Comparison of ENCODE assay signal across 1 cellular context in the genomic region with DNA sequence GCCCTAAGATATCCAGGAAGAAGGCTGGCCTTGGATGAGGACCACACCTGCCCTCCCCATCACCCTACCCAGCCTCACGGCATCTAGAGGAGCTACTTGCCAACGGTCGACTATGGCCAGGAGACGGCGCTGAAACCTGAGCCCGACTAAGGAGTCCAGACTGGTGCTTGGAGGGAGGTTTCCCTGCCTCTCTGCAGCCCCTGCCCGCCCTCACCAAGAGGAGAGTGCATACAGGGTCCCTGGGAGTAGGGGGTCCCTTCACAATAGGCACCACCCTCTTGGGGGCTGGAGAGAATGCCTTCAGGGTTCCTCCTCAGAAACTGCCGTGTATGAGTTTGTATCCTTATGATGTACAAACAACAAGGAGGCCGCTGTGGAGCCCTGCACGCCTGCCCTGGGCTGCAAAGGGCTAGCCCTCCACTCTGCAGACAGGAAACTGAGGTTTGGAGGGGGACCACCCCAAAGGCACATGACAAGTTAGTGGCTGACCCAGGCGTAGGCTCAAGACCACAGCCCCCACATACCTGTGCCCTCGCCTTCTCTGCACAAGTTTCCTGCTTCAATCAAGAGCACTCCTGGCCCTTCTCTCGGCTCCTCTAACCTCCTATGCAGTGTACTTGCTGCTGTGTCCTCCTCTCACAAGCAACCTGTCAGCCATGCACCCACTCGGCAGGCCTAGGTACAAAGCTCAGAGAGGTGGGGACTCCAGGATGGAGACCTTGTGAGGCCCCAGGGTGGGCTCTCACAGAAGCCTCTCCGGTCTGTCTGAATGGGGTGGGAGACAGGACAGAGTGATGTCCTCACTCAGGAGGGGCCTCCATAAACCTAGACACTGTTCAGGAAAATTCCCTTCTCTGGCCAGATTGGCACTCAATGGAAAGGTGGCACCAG.
TF ChIP-seq lines count a peak whose summit lies in the region.

No MANE protein-coding gene starts in this region.

TF ChIP-seq in GM23338, 12 proteins besides CTCF, POLR2A, EP300 and RAD21 (continued from another document):
- TF ChIP-seq, protein P1, sequence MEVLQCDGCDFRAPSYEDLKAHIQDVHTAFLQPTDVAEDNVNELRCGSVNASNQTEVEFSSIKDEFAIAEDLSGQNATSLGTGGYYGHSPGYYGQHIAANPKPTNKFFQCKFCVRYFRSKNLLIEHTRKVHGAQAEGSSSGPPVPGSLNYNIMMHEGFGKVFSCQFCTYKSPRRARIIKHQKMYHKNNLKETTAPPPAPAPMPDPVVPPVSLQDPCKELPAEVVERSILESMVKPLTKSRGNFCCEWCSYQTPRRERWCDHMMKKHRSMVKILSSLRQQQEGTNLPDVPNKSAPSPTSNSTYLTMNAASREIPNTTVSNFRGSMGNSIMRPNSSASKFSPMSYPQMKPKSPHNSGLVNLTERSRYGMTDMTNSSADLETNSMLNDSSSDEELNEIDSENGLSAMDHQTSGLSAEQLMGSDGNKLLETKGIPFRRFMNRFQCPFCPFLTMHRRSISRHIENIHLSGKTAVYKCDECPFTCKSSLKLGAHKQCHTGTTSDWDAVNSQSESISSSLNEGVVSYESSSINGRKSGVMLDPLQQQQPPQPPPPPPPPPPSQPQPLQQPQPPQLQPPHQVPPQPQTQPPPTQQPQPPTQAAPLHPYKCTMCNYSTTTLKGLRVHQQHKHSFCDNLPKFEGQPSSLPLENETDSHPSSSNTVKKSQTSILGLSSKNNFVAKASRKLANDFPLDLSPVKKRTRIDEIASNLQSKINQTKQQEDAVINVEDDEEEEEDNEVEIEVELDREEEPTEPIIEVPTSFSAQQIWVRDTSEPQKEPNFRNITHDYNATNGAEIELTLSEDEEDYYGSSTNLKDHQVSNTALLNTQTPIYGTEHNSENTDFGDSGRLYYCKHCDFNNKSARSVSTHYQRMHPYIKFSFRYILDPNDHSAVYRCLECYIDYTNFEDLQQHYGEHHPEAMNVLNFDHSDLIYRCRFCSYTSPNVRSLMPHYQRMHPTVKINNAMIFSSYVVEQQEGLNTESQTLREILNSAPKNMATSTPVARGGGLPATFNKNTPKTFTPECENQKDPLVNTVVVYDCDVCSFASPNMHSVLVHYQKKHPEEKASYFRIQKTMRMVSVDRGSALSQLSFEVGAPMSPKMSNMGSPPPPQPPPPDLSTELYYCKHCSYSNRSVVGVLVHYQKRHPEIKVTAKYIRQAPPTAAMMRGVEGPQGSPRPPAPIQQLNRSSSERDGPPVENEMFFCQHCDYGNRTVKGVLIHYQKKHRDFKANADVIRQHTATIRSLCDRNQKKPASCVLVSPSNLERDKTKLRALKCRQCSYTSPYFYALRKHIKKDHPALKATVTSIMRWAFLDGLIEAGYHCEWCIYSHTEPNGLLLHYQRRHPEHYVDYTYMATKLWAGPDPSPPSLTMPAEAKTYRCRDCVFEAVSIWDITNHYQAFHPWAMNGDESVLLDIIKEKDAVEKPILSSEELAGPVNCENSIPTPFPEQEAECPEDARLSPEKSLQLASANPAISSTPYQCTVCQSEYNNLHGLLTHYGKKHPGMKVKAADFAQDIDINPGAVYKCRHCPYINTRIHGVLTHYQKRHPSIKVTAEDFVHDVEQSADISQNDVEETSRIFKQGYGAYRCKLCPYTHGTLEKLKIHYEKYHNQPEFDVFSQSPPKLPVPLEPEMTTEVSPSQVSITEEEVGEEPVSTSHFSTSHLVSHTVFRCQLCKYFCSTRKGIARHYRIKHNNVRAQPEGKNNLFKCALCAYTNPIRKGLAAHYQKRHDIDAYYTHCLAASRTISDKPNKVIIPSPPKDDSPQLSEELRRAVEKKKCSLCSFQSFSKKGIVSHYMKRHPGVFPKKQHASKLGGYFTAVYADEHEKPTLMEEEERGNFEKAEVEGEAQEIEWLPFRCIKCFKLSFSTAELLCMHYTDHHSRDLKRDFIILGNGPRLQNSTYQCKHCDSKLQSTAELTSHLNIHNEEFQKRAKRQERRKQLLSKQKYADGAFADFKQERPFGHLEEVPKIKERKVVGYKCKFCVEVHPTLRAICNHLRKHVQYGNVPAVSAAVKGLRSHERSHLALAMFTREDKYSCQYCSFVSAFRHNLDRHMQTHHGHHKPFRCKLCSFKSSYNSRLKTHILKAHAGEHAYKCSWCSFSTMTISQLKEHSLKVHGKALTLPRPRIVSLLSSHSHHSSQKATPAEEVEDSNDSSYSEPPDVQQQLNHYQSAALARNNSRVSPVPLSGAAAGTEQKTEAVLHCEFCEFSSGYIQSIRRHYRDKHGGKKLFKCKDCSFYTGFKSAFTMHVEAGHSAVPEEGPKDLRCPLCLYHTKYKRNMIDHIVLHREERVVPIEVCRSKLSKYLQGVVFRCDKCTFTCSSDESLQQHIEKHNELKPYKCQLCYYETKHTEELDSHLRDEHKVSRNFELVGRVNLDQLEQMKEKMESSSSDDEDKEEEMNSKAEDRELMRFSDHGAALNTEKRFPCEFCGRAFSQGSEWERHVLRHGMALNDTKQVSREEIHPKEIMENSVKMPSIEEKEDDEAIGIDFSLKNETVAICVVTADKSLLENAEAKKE (CRISPR knock-in tag; IDR thresholded peaks at IDR 0.05), result no peak
- TF ChIP-seq NANOG (IDR thresholded peaks at IDR 0.05; ENCODE audit: borderline replicate concordance), result no peak
- no peak for TF ChIP-seq ZNF114 (CRISPR knock-in tag; IDR thresholded peaks at IDR 0.05)
- TF ChIP-seq CREB1 (CRISPR knock-in tag; IDR thresholded peaks at IDR 0.05; ENCODE audit: low read depth), result no peak
- TF ChIP-seq, protein P2, sequence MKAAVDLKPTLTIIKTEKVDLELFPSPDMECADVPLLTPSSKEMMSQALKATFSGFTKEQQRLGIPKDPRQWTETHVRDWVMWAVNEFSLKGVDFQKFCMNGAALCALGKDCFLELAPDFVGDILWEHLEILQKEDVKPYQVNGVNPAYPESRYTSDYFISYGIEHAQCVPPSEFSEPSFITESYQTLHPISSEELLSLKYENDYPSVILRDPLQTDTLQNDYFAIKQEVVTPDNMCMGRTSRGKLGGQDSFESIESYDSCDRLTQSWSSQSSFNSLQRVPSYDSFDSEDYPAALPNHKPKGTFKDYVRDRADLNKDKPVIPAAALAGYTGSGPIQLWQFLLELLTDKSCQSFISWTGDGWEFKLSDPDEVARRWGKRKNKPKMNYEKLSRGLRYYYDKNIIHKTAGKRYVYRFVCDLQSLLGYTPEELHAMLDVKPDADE (IDR thresholded peaks at IDR 0.05), result no peak
- no peak for TF ChIP-seq REST (IDR thresholded peaks at IDR 0.05; ENCODE audit: unreplicated experiment)
- TF ChIP-seq EZH2 (IDR thresholded peaks at IDR 0.05; ENCODE audit: low read depth, unreplicated experiment), result no peak
